Comparison of ENCODE assay signal across 2 cellular contexts in genomic region chr6:30716879-30717128, GRCh38.
TF ChIP-seq lines count a peak whose summit lies in the region.

No MANE protein-coding gene starts in this region.

TF ChIP-seq in A549, 52 proteins besides CTCF, POLR2A, EP300 and RAD21:
- TF ChIP-seq ZC3H11A (IDR thresholded peaks at IDR 0.05), result no peak
- TF ChIP-seq SMC3 (IDR thresholded peaks at IDR 0.05), result no peak
- TF ChIP-seq CBX8 (IDR thresholded peaks at IDR 0.05), result no peak
- TF ChIP-seq HOXB13 (CRISPR knock-in tag; IDR thresholded peaks at IDR 0.05; ENCODE audit: low read depth), result 0 out of 2 replicates have a peak, but pooled peaks have one; percentile 43

TF ChIP-seq in IMR-90, 13 proteins besides CTCF, POLR2A, EP300 and RAD21:
- 0 out of 2 replicates have a peak, but pooled peaks have one; percentile 26 for TF ChIP-seq CHD1 (IDR thresholded peaks at IDR 0.05; ENCODE audit: low read depth, low read length)
- TF ChIP-seq MXI1 (IDR thresholded peaks at IDR 0.05; ENCODE audit: borderline replicate concordance, low read depth, low read length), result no peak
